In the genomic region with DNA sequence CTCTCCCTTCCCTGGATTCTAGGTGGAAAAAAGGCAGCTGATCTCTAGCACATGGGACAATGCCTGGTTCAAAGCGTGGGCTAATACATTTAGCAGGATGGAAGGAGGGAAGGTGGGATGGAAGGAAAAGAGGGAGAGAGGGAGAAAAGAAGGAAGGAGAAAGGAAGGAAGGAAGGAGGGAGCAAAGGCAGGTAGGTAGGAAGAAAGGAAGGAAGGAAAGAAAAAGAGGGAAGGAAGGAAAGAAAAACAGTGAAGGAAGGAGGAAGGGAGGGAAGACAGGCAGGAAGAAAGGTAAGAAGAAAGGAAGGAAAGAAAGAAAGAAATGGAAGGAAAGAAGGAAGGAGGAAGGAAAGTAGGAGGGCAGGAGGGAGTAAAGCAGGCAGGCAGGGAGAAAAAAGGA, we compare ENCODE assay signal across 2 cellular contexts.
TF ChIP-seq lines count a peak whose summit lies in the region.

No MANE protein-coding gene starts in this region.

TF ChIP-seq in HepG2, 621 proteins besides CTCF, POLR2A, EP300 and RAD21:
- TF ChIP-seq NONO (IDR thresholded peaks at IDR 0.05) (peak; percentile 79; the same call in 1 of the 2 replicates), NONO (CRISPR knock-in tag; conservative IDR thresholded peaks at IDR 0.05) (no peak), TCF7L2 (IDR thresholded peaks at IDR 0.05; ENCODE audit: low read depth, low read length) (no peak), ZNF512 (CRISPR knock-in tag; IDR thresholded peaks at IDR 0.05) (0 out of 2 replicates have a peak, but pooled peaks have one; percentile 39), IRF2 (CRISPR knock-in tag; IDR thresholded peaks at IDR 0.05) (no peak), PHB2 (IDR thresholded peaks at IDR 0.05; ENCODE audit: partially characterized antibody) (peak; percentile 40)
- TF ChIP-seq, protein P1, sequence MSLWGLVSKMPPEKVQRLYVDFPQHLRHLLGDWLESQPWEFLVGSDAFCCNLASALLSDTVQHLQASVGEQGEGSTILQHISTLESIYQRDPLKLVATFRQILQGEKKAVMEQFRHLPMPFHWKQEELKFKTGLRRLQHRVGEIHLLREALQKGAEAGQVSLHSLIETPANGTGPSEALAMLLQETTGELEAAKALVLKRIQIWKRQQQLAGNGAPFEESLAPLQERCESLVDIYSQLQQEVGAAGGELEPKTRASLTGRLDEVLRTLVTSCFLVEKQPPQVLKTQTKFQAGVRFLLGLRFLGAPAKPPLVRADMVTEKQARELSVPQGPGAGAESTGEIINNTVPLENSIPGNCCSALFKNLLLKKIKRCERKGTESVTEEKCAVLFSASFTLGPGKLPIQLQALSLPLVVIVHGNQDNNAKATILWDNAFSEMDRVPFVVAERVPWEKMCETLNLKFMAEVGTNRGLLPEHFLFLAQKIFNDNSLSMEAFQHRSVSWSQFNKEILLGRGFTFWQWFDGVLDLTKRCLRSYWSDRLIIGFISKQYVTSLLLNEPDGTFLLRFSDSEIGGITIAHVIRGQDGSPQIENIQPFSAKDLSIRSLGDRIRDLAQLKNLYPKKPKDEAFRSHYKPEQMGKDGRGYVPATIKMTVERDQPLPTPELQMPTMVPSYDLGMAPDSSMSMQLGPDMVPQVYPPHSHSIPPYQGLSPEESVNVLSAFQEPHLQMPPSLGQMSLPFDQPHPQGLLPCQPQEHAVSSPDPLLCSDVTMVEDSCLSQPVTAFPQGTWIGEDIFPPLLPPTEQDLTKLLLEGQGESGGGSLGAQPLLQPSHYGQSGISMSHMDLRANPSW (CRISPR knock-in tag; IDR thresholded peaks at IDR 0.05; ENCODE audit: borderline replicate concordance), result no peak

TF ChIP-seq in WTC11, 78 proteins besides CTCF, POLR2A, EP300 and RAD21:
- no peak for TF ChIP-seq GTF2I (CRISPR knock-in tag; conservative IDR thresholded peaks at IDR 0.05)
- no peak for TF ChIP-seq CBFB (CRISPR knock-in tag; IDR thresholded peaks at IDR 0.05; ENCODE audit: low read depth)
- no peak for TF ChIP-seq ZNF121 (CRISPR knock-in tag; IDR thresholded peaks at IDR 0.05)
- no peak for TF ChIP-seq ZNF317 (CRISPR knock-in tag; IDR thresholded peaks at IDR 0.05; ENCODE audit: borderline replicate concordance, low read depth)
- TF ChIP-seq, protein P2, sequence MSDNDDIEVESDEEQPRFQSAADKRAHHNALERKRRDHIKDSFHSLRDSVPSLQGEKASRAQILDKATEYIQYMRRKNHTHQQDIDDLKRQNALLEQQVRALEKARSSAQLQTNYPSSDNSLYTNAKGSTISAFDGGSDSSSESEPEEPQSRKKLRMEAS (CRISPR knock-in tag; IDR thresholded peaks at IDR 0.05), result no peak; the same call in 1 of the 2 replicates
- TF ChIP-seq MYBL2 (CRISPR knock-in tag; IDR thresholded peaks at IDR 0.05), result no peak
- TF ChIP-seq ZNF512 (CRISPR knock-in tag; IDR thresholded peaks at IDR 0.05; ENCODE audit: borderline replicate concordance), result peak; percentile 99
